ENCODE assay signal across 11 cellular contexts in genomic region chr7:75916685-75917634, GRCh38. TPM values are rescaled to one million over a fixed set of nuclear protein-coding genes. Genes with fewer than 3 reads are reported as not detected.
A peak's percentile ranks its signal among the peaks of the same experiment; 100 is the strongest.
DNase-seq lines count a peak whose midpoint lies in the region; ATAC-seq and TF ChIP-seq lines count a peak whose summit lies in the region.
"Had no signal": no experiment of that assay in that cellular context is flagged by ENCODE, and none has a peak within 500 bp of the region (broad histone marks: within the 10 kb centered on the region; RNA-seq: fewer than 3 reads in every experiment).

No MANE protein-coding gene starts in this region.

- peak overlapping the region; percentile 99 for H3K4me3 ChIP-seq in GM23338
- peak overlapping the region; percentile 87; the same call in 1 of the 2 replicates for H3K4me3 ChIP-seq in SJSA1
- peak overlapping the region; percentile 77 for H3K4me3 ChIP-seq in smooth muscle cell

- no peaks in the 10 kb centered on the region; the same call in 2 of the 3 replicates for H3K9me3 Mint-ChIP-seq in GM23338
- H3K9me3 Mint-ChIP-seq in immature natural killer cell: no peaks in the 10 kb centered on the region
- H3K9me3 Mint-ChIP-seq: activated naive CD8-positive, alpha-beta T cell treated with anti-CD3 and anti-CD28 coated beads for 36 hours had no signal

- no peak overlapping the region for H3K27ac Mint-ChIP-seq in GM23338
- H3K27ac Mint-ChIP-seq in immature natural killer cell: no peak overlapping the region
- H3K27ac Mint-ChIP-seq: activated CD4-positive, alpha-beta T cell treated with anti-CD3 and anti-CD28 coated beads for 36 hours; activated naive CD8-positive, alpha-beta T cell treated with anti-CD3 and anti-CD28 coated beads for 36 hours had no signal

- H3K79me2 ChIP-seq in GM23338 (replicated peaks; ENCODE audit: insufficient read depth): peaks cover 67% of the 10 kb centered on the region
- peaks cover 66% of the 10 kb centered on the region for H3K79me2 ChIP-seq in smooth muscle cell (ENCODE audit: low read depth)

- H3K27me3 ChIP-seq in GM23338 (ENCODE audit: insufficient read depth) (no peaks in the 10 kb centered on the region), SJSA1 (replicated peaks) (no peaks in the 10 kb centered on the region), smooth muscle cell (ENCODE audit: low read depth) (no peaks in the 10 kb centered on the region)

- peak overlapping the region; percentile 97 for H3K4me2 ChIP-seq in GM23338
- peak overlapping the region; percentile 94 for H3K4me2 ChIP-seq in smooth muscle cell

- peaks cover 12% of the 10 kb centered on the region; the same call in 1 of the 2 replicates for H3F3A ChIP-seq in GM23338 (replicated peaks; ENCODE audit: low read depth)
- H3F3A ChIP-seq in smooth muscle cell (ENCODE audit: low read depth): no peaks in the 10 kb centered on the region

- no peak for ATAC-seq in GM23338
- ATAC-seq in GM18517 (IDR thresholded peaks at IDR 0.05; ENCODE audit: unreplicated experiment): no peak
- ATAC-seq: activated CD4-positive, alpha-beta T cell treated with anti-CD3 and anti-CD28 coated beads for 36 hours had no signal

- H4K20me1 ChIP-seq in GM23338 (replicated peaks; ENCODE audit: insufficient read depth): peaks cover 57% of the 10 kb centered on the region
- H4K20me1 ChIP-seq in smooth muscle cell (ENCODE audit: low read depth): peaks cover 48% of the 10 kb centered on the region

- H3K9ac ChIP-seq in smooth muscle cell (ENCODE audit: low read depth): no peak overlapping the region

- H3K36me3 ChIP-seq in GM23338 (ENCODE audit: insufficient read depth) (no peaks in the 10 kb centered on the region; the same call in 1 of the 2 replicates), SJSA1 (peaks cover 19% of the 10 kb centered on the region), smooth muscle cell (ENCODE audit: low read depth) (no peaks in the 10 kb centered on the region)

- H3K27ac ChIP-seq in GM23338 (ENCODE audit: low read depth) (peak overlapping the region; percentile 12; the same call in 1 of the 2 replicates), SJSA1 (no peak overlapping the region), smooth muscle cell (ENCODE audit: low read depth) (no peak overlapping the region)

- H3K36me3 Mint-ChIP-seq in GM23338 (ENCODE audit: low read depth) (peaks cover 3% of the 10 kb centered on the region; the same call in 2 of the 3 replicates), immature natural killer cell (peaks cover 0 to 6% (median 3%) of the 10 kb centered on the region in 3 donors)

- H3K4me1 ChIP-seq in GM23338 (ENCODE audit: insufficient read depth) (peaks cover 29% of the 10 kb centered on the region), SJSA1 (replicated peaks) (peaks cover 17% of the 10 kb centered on the region), smooth muscle cell (ENCODE audit: low read depth) (no peaks in the 10 kb centered on the region)

- WGBS in smooth muscle cell (ENCODE audit: low lambda C conversion rate): 98% methylated on average over 11 of the region's 11 CpGs

- H3K9me3 ChIP-seq in SJSA1 (replicated peaks) (no peaks in the 10 kb centered on the region), smooth muscle cell (replicated peaks; ENCODE audit: low read depth) (no peaks in the 10 kb centered on the region)

- TF ChIP-seq CTCF in GM23338 (conservative IDR thresholded peaks at IDR 0.05; ENCODE audit: low read depth in 2 of 2) (no peak), smooth muscle cell (IDR thresholded peaks at IDR 0.05; ENCODE audit: borderline replicate concordance, insufficient read depth, poor library complexity, severe bottlenecking) (no peak)

- DNase-seq in GM23338 (ENCODE audit: low spot score) (no peak), SJSA1 (ENCODE audit: low read depth in 1 of 2, low spot score in 2 of 2) (no peak), immature natural killer cell (no peak), smooth muscle cell (lab: John Stamatoyannopoulos, UW; ENCODE audit: unreplicated experiment) (no peak), SHP77 treated with DMSO at 0.1 percent for 48 hours (lab: John Stamatoyannopoulos, UW) (no peak), hippocampal formation (lab: John Stamatoyannopoulos, UW) (no peak)
- DNase-seq: activated CD4-positive, alpha-beta T cell treated with anti-CD3 and anti-CD28 coated beads for 36 hours; activated naive CD8-positive, alpha-beta T cell treated with anti-CD3 and anti-CD28 coated beads for 36 hours; MM.1S; SHP77 had no signal

- H3K4me3 Mint-ChIP-seq in GM23338 (peak overlapping the region; percentile 85), immature natural killer cell (peak overlapping the region in 3 of 5 donors; percentile 35 to 92 (median 89))

- no peak overlapping the region for H2AFZ ChIP-seq in GM23338
- H2AFZ ChIP-seq in smooth muscle cell (ENCODE audit: low read depth): no peak overlapping the region

- H3K4me1 Mint-ChIP-seq in GM23338: peaks cover 26% of the 10 kb centered on the region
- H3K4me1 Mint-ChIP-seq in immature natural killer cell: peaks cover 49 to 58% of the 10 kb centered on the region in 2 donors

- H3K9me2 ChIP-seq in GM23338 (ENCODE audit: insufficient read depth): no peaks in the 10 kb centered on the region

- peaks cover 13% of the 10 kb centered on the region for H3K27me3 Mint-ChIP-seq in GM23338 (ENCODE audit: insufficient read depth, low read depth, poor library complexity)
- peaks cover 0 to 18% (median 4%) of the 10 kb centered on the region in 3 donors for H3K27me3 Mint-ChIP-seq in immature natural killer cell (ENCODE audit: low read depth in 3 of 3)
- H3K27me3 Mint-ChIP-seq: activated CD4-positive, alpha-beta T cell treated with anti-CD3 and anti-CD28 coated beads for 36 hours; activated naive CD8-positive, alpha-beta T cell treated with anti-CD3 and anti-CD28 coated beads for 36 hours had no signal

TF ChIP-seq in GM23338, 12 proteins besides CTCF, POLR2A, EP300 and RAD21 (continues in another document):
- TF ChIP-seq EZH2phosphoT487 (IDR thresholded peaks at IDR 0.05; ENCODE audit: unreplicated experiment) (no peak), NANOG (IDR thresholded peaks at IDR 0.05; ENCODE audit: borderline replicate concordance) (no peak), CREB1 (CRISPR knock-in tag; IDR thresholded peaks at IDR 0.05; ENCODE audit: low read depth) (no peak)
- TF ChIP-seq, protein P1, sequence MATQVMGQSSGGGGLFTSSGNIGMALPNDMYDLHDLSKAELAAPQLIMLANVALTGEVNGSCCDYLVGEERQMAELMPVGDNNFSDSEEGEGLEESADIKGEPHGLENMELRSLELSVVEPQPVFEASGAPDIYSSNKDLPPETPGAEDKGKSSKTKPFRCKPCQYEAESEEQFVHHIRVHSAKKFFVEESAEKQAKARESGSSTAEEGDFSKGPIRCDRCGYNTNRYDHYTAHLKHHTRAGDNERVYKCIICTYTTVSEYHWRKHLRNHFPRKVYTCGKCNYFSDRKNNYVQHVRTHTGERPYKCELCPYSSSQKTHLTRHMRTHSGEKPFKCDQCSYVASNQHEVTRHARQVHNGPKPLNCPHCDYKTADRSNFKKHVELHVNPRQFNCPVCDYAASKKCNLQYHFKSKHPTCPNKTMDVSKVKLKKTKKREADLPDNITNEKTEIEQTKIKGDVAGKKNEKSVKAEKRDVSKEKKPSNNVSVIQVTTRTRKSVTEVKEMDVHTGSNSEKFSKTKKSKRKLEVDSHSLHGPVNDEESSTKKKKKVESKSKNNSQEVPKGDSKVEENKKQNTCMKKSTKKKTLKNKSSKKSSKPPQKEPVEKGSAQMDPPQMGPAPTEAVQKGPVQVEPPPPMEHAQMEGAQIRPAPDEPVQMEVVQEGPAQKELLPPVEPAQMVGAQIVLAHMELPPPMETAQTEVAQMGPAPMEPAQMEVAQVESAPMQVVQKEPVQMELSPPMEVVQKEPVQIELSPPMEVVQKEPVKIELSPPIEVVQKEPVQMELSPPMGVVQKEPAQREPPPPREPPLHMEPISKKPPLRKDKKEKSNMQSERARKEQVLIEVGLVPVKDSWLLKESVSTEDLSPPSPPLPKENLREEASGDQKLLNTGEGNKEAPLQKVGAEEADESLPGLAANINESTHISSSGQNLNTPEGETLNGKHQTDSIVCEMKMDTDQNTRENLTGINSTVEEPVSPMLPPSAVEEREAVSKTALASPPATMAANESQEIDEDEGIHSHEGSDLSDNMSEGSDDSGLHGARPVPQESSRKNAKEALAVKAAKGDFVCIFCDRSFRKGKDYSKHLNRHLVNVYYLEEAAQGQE (IDR thresholded peaks at IDR 0.05; ENCODE audit: unreplicated experiment): no peak

RNA-seq across cellular contexts. Expression of gene POR, which starts 2.0 kb away (rescaled TPM):
- total RNA-seq in GM23338 (2014; rRNA removed; shearing (Covaris generic)): 126 and 164 TPM in 2 replicates
- polyA plus RNA-seq in GM23338 (2016; fragmentation: Nextera tagmentation; extraction: Ambion mirVana) (126 and 137 TPM in 2 replicates), immature natural killer cell (10 to 100 TPM; 49.5 to 68.9 (median 64.4) TPM), smooth muscle cell (52.7 and 63.4 TPM in 2 replicates)
- 82.8 and 115 TPM in 2 replicates for total RNA-seq in SJSA1 (2014; rRNA removed; shearing (Covaris generic))
- total RNA-seq in smooth muscle cell: 28.3 and 46.7 TPM in 2 replicates

RNA-seq across cellular contexts. Expression of gene RHBDD2, which starts 38.1 kb away (rescaled TPM):
- 24.2 and 25.7 TPM in 2 replicates for total RNA-seq in GM23338 (2014; rRNA removed; shearing (Covaris generic))
- polyA plus RNA-seq in GM23338 (2016; fragmentation: Nextera tagmentation; extraction: Ambion mirVana): 21.4 and 23.1 TPM in 2 replicates
- 39.5 and 46.2 TPM in 2 replicates for total RNA-seq in SJSA1 (2014; rRNA removed; shearing (Covaris generic))
- polyA plus RNA-seq in immature natural killer cell: 100 to 1,000 TPM in 2 of 3 donors, 10 to 100 TPM in 1; 79.5 to 161 (median 104) TPM
- 36.6 and 43.9 TPM in 2 replicates for total RNA-seq in smooth muscle cell
- polyA plus RNA-seq in smooth muscle cell: 97.6 and 105 TPM in 2 replicates
